ENCODE assay signal across 6 cellular contexts in the genomic region with DNA sequence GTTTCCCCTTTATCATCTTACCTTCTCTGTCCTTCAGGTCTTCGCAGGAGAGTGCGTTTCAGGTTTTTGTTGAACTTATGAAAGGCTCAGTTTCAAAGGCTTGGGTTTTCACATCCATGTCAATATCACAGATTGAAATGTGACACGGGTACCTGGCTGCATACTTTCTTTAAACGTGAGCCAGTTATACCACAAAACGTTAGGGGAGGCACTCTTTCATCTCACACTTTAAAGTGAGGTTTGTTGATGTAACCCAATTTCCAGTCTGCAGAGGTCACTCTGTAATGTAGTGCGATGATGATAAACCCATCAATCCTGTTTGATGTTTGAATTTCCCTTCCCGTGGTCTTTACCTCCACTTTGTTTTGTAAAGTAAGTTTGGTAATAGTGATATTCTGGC.
"Had no signal": no experiment of that assay in that cellular context is flagged by ENCODE, and none has a peak within 500 bp of the region (broad histone marks: within the 10 kb centered on the region; RNA-seq: fewer than 3 reads in every experiment).

No MANE protein-coding gene starts in this region.

- H2AFZ ChIP-seq: GM23338 had no signal

- ATAC-seq: GM23338 had no signal

- H3K4me3 ChIP-seq: GM23338 had no signal

- H3K4me3 Mint-ChIP-seq: GM23338, H9, HFFc6, IgD-negative memory B cell had no signal

- H3K36me3 Mint-ChIP-seq: IgD-negative memory B cell had no signal

- H3K4me1 Mint-ChIP-seq: GM23338 had no signal

- DNase-seq: H9, HCEC 1CT, HFFc6, KBM-7 had no signal

- H3K4me2 ChIP-seq: GM23338 had no signal

- H3K27ac Mint-ChIP-seq: GM23338, H9, HFFc6, IgD-negative memory B cell had no signal

- H3K9me3 Mint-ChIP-seq: GM23338, H9, HFFc6 had no signal
